8 cellular contexts compared by ENCODE assay signal in the genomic region with DNA sequence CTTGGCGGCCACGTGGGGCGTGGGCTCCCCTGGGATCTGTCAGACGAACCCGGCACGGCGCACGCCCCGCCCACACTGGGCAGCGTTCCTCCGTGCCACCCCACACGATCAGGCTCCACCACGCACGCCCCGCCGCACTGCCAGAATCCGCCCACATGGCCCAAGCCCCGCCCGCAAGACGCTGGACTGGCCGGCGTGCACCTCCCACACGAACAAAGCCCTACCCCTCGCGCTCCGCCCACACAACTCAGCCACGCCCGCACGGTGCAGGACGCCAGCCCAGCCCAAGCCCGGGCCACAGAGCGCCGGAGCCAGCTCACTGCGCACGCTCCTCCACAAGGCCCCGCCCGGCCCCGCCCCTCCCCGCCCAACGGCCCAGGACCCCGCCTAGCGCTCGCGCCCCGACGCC. TPM values are rescaled to one million over a fixed set of nuclear protein-coding genes. Genes with fewer than 3 reads are reported as not detected.
DNase-seq lines count a peak whose midpoint lies in the region; ATAC-seq and TF ChIP-seq lines count a peak whose summit lies in the region.

No MANE protein-coding gene starts in this region.

- H3K27me3 ChIP-seq in iPS-18a (ENCODE audit: control insufficient read depth, insufficient read depth, low read length) (no peaks in the 10 kb centered on the region), sigmoid colon (no peaks in the 10 kb centered on the region)

- POLR2A ChIA-PET in MCF 10A (lab: Yijun Ruan, JAX): interaction anchor here (0.7 to 1.5 kb wide), 4 partner anchors 9 to 1055 kb away, joined by 3 to 5 read pairs (median 4); no protein-coding TSS in a partner anchor

- H3K4me3 ChIP-seq in iPS-18a (ENCODE audit: low read length): peak overlapping the region; percentile 86
- H3K4me3 ChIP-seq in sigmoid colon: peak overlapping the region; percentile 40 to 94 (median 88)

- CTCF ChIA-PET in MCF 10A (lab: Yijun Ruan, JAX): interaction anchor here (0.6 to 0.7 kb wide), 3 partner anchors 23 to 246 kb away, joined by 3 to 6 read pairs (median 3); no protein-coding TSS in a partner anchor

- H3K36me3 ChIP-seq in iPS-18a (ENCODE audit: control insufficient read depth, low read depth, low read length) (peaks cover 13% of the 10 kb centered on the region), sigmoid colon (peaks cover 0 to 18% (median 8%) of the 10 kb centered on the region in 4 donors)

- peak; percentile 85 for ATAC-seq in HG02852 (IDR thresholded peaks at IDR 0.05; ENCODE audit: unreplicated experiment)
- peak; percentile 87 for ATAC-seq in SK-N-SH treated with all-trans-retinoic acid at 6 μM for 48 hours

- DNase-seq in activated naive CD4-positive, alpha-beta T cell treated with Interleukin-2 at 50 U/mL for 16 hours: peak; percentile 93
- no peak for DNase-seq in activated naive CD4-positive, alpha-beta T cell treated with anti-CD3 and anti-CD28 coated beads, Interleukin-2, amount 50 U/mL, for 16 hours
- DNase-seq in NCI-H128 (lab: John Stamatoyannopoulos, UW; ENCODE audit: unreplicated experiment): peak; percentile 100
- DNase-seq in MCF 10A (ENCODE audit: unreplicated experiment): peak; percentile 97
- peak; percentile 99 for DNase-seq in sigmoid colon

- TF ChIP-seq EP300 in sigmoid colon (IDR thresholded peaks at IDR 0.05): no peak

- no peaks in the 10 kb centered on the region for H3K9me3 Mint-ChIP-seq in MCF 10A (ENCODE audit: unreplicated experiment)

- no peak for TF ChIP-seq CTCF in MCF 10A (IDR thresholded peaks at IDR 0.05; ENCODE audit: unreplicated experiment)
- TF ChIP-seq CTCF in sigmoid colon (IDR thresholded peaks at IDR 0.05): no peak

- peak overlapping the region; percentile 69 for H3K9ac ChIP-seq in iPS-18a (ENCODE audit: low read length)

- H3K27me3 Mint-ChIP-seq in MCF 10A (ENCODE audit: insufficient read depth, unreplicated experiment): no peaks in the 10 kb centered on the region

- intact Hi-C loops in MCF 10A (cut with micrococcal nuclease) (no loop called here), sigmoid colon (cut with DNase I) (loop anchor here (1.0 to 5.0 kb wide), 4 partner anchors 64 to 1141 kb away; partner anchors contain the start of genes ACP1 and SH3YL1)

- no TSS peak for BruUV-seq in MCF 10A (replicated peaks; lab: Mats Ljungman, UMichigan)

- no peak for TF ChIP-seq POLR2A in sigmoid colon (IDR thresholded peaks at IDR 0.05)

- H3K27ac Mint-ChIP-seq in MCF 10A (ENCODE audit: low read depth, unreplicated experiment): peak overlapping the region; percentile 97

- H3K9me3 ChIP-seq in iPS-18a (ENCODE audit: control insufficient read depth, low read depth, low read length) (no peaks in the 10 kb centered on the region), sigmoid colon (no peaks in the 10 kb centered on the region)

- H3K4me3 Mint-ChIP-seq in MCF 10A (ENCODE audit: unreplicated experiment): peak overlapping the region; percentile 83

- H3K27ac ChIP-seq in iPS-18a (ENCODE audit: low read length): no peak overlapping the region
- H3K27ac ChIP-seq in sigmoid colon: peak overlapping the region; percentile 98 to 100 (median 98)

- H3K4me1 Mint-ChIP-seq in MCF 10A (ENCODE audit: insufficient read depth, unreplicated experiment): peaks cover 31% of the 10 kb centered on the region

- H3K4me1 ChIP-seq in iPS-18a (ENCODE audit: control insufficient read depth, low read depth, low read length): peaks cover 10% of the 10 kb centered on the region
- H3K4me1 ChIP-seq in sigmoid colon: peaks cover 0 to 24% (median 13%) of the 10 kb centered on the region in 4 donors

- H3K36me3 Mint-ChIP-seq in MCF 10A (ENCODE audit: insufficient read depth, unreplicated experiment): peaks cover 23% of the 10 kb centered on the region

- WGBS in sigmoid colon, 2 donors: 0 to 1% methylated on average over 46 of the region's 46 CpGs

TF ChIP-seq in SK-N-SH treated with all-trans-retinoic acid at 6 μM for 48 hours, 23 proteins besides CTCF, POLR2A, EP300 and RAD21:
- no peak for TF ChIP-seq SNAI2 (CRISPR knock-in tag; IDR thresholded peaks at IDR 0.05)
- no peak for TF ChIP-seq POU6F1 (CRISPR knock-in tag; IDR thresholded peaks at IDR 0.05; ENCODE audit: borderline replicate concordance, low read depth)
- no peak for TF ChIP-seq BACH2 (CRISPR knock-in tag; IDR thresholded peaks at IDR 0.05; ENCODE audit: borderline replicate concordance)
- no peak for TF ChIP-seq RARB (CRISPR knock-in tag; IDR thresholded peaks at IDR 0.05)
- no peak for TF ChIP-seq PPARA (CRISPR knock-in tag; IDR thresholded peaks at IDR 0.05; ENCODE audit: borderline replicate concordance)
- TF ChIP-seq TOX (CRISPR knock-in tag; IDR thresholded peaks at IDR 0.05; ENCODE audit: borderline replicate concordance): no peak
- TF ChIP-seq ZNF70 (CRISPR knock-in tag; IDR thresholded peaks at IDR 0.05): no peak
- no peak for TF ChIP-seq ZFP3 (CRISPR knock-in tag; IDR thresholded peaks at IDR 0.05)

RNA-seq across cellular contexts. Expression of gene TMEM18, which starts 0.6 kb away (rescaled TPM):
- total RNA-seq in MCF 10A (2022) (14.2 and 25.1 TPM in 2 replicates), sigmoid colon (10 to 100 TPM; 14.4 to 26.8 (median 21.9) TPM)
- polyA plus RNA-seq in sigmoid colon: 10 to 100 TPM; 10.6 to 23.4 (median 22.7) TPM
